ENCODE assay signal across 9 cellular contexts in the genomic region with DNA sequence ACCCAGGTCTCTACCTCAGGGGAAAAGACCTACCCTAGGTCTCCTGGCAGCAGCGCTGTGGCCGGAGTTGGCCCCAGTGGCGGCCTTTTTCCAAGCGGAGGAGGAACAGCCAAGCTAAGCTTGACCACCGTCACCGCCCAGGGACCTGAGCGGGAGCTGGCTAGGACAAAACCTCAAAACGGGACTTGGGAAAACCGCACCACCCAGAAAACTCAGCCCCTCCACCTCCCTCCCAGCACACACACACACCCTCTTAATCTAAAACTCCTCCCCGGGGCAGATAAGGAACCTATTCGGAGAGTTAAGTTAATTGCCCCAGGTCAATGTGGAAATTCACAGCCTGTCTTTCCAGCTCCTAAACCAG. TPM values are rescaled to one million over a fixed set of nuclear protein-coding genes. Genes with fewer than 3 reads are reported as not detected.
DNase-seq lines count a peak whose midpoint lies in the region; ATAC-seq lines count a peak whose summit lies in the region.
"Had no signal": no experiment of that assay in that cellular context is flagged by ENCODE, and none has a peak within 500 bp of the region (broad histone marks: within the 10 kb centered on the region; RNA-seq: fewer than 3 reads in every experiment).

No MANE protein-coding gene starts in this region.

- no peak overlapping the region for H3K27ac Mint-ChIP-seq in activated CD4-positive, alpha-beta T cell treated with anti-CD3 and anti-CD28 coated beads, Interleukin-2, amount 10 ng/mL, durations not matched to agents 24 days and 14 days

- DNase-seq in activated CD4-positive, alpha-beta T cell treated with anti-CD3 and anti-CD28 coated beads, Interleukin-2, amount 10 ng/mL, durations not matched to agents 24 days and 14 days, result peak; percentile 60
- no peak for DNase-seq in activated CD4-positive, alpha-beta T cell treated with anti-CD3 and anti-CD28 coated beads, Interleukin-2, amount 50 U/mL, for 1 hour
- peak; percentile 27 for DNase-seq in amniotic epithelial cell (ENCODE audit: low read depth)
- peak; percentile 77 for DNase-seq in islet precursor cell
- no peak for DNase-seq in stimulated activated CD4-positive, alpha-beta T cell treated with anti-CD3 and anti-CD28 coated beads, Interleukin-2, amount 100 ng/mL, for 24 hours
- DNase-seq: NCI-H1694 had no signal

- no peaks in the 10 kb centered on the region for H3K36me3 ChIP-seq in subcutaneous abdominal adipose tissue (ENCODE audit: control insufficient read depth in 5 of 5, insufficient read depth in 5 of 5, low read length in 5 of 5)

- ATAC-seq in GM21825 (IDR thresholded peaks at IDR 0.05; ENCODE audit: unreplicated experiment) (no peak), HG03095 (IDR thresholded peaks at IDR 0.05; ENCODE audit: unreplicated experiment) (no peak)

- H3K4me1 Mint-ChIP-seq in activated CD4-positive, alpha-beta T cell treated with anti-CD3 and anti-CD28 coated beads, Interleukin-2, amount 10 ng/mL, durations not matched to agents 24 days and 14 days, result peaks cover 23% of the 10 kb centered on the region

- peaks cover 6% of the 10 kb centered on the region for H3K36me3 Mint-ChIP-seq in activated CD4-positive, alpha-beta T cell treated with anti-CD3 and anti-CD28 coated beads, Interleukin-2, amount 10 ng/mL, durations not matched to agents 24 days and 14 days (ENCODE audit: low read depth)

- no peaks in the 10 kb centered on the region for H3K9me3 Mint-ChIP-seq in activated CD4-positive, alpha-beta T cell treated with anti-CD3 and anti-CD28 coated beads, Interleukin-2, amount 10 ng/mL, durations not matched to agents 24 days and 14 days

- peaks cover 11% of the 10 kb centered on the region for H3K27me3 Mint-ChIP-seq in activated CD4-positive, alpha-beta T cell treated with anti-CD3 and anti-CD28 coated beads, Interleukin-2, amount 10 ng/mL, durations not matched to agents 24 days and 14 days

- peaks cover 2 to 47% (median 38%) of the 10 kb centered on the region in 5 donors for H3K4me1 ChIP-seq in subcutaneous abdominal adipose tissue (ENCODE audit: control insufficient read depth in 5 of 5, insufficient read depth in 5 of 5, low read length in 5 of 5)

- H3K9ac ChIP-seq in subcutaneous abdominal adipose tissue (ENCODE audit: low read length in 5 of 5), result no peak overlapping the region

- no peak overlapping the region for H3K27ac ChIP-seq in subcutaneous abdominal adipose tissue (ENCODE audit: low read depth, low read length)

- peak overlapping the region; percentile 66 to 90 (median 87) for H3K4me3 ChIP-seq in subcutaneous abdominal adipose tissue (ENCODE audit: low read depth in 1 of 5, low read length in 5 of 5)

- H3K27me3 ChIP-seq in subcutaneous abdominal adipose tissue (ENCODE audit: control insufficient read depth in 5 of 5, insufficient read depth in 4 of 5, low read length in 5 of 5), result peaks cover 3 to 19% (median 9%) of the 10 kb centered on the region in 5 donors

- H3K9me3 ChIP-seq in subcutaneous abdominal adipose tissue (ENCODE audit: control insufficient read depth in 5 of 5, low read length in 5 of 5), result no peaks in the 10 kb centered on the region

- peak overlapping the region; percentile 99 for H3K4me3 Mint-ChIP-seq in activated CD4-positive, alpha-beta T cell treated with anti-CD3 and anti-CD28 coated beads, Interleukin-2, amount 10 ng/mL, durations not matched to agents 24 days and 14 days

- intact Hi-C loops in activated CD4-positive, alpha-beta T cell treated with anti-CD3 and anti-CD28 coated beads, Interleukin-2, amount 10 ng/mL, durations not matched to agents 24 days and 14 days (cut with micrococcal nuclease), result loop anchor here (5.0 to 10.0 kb wide), 5 partner anchors 68 to 718 kb away; a partner anchor contains a TSS

RNA-seq across cellular contexts. Expression of a gene that starts 2.7 kb away (rescaled TPM):
- total RNA-seq in activated CD4-positive, alpha-beta T cell treated with anti-CD3 and anti-CD28 coated beads, Interleukin-2, amount 10 ng/mL, durations not matched to agents 24 days and 14 days, result 37.0 and 37.3 TPM in 2 replicates

Comparison
In these comparisons a context has a peak if more than half of its experiments do, and no peak if none do; other contexts are left out.
1. DNase-seq: peak in activated CD4-positive, alpha-beta T cell treated with anti-CD3 and anti-CD28 coated beads, Interleukin-2, amount 10 ng/mL, durations not matched to agents 24 days and 14 days (single experiment), amniotic epithelial cell (single experiment) and islet precursor cell (single experiment); none in activated CD4-positive, alpha-beta T cell treated with anti-CD3 and anti-CD28 coated beads, Interleukin-2, amount 50 U/mL, for 1 hour (single experiment) and stimulated activated CD4-positive, alpha-beta T cell treated with anti-CD3 and anti-CD28 coated beads, Interleukin-2, amount 100 ng/mL, for 24 hours (0 of 2).